In the genomic region with DNA sequence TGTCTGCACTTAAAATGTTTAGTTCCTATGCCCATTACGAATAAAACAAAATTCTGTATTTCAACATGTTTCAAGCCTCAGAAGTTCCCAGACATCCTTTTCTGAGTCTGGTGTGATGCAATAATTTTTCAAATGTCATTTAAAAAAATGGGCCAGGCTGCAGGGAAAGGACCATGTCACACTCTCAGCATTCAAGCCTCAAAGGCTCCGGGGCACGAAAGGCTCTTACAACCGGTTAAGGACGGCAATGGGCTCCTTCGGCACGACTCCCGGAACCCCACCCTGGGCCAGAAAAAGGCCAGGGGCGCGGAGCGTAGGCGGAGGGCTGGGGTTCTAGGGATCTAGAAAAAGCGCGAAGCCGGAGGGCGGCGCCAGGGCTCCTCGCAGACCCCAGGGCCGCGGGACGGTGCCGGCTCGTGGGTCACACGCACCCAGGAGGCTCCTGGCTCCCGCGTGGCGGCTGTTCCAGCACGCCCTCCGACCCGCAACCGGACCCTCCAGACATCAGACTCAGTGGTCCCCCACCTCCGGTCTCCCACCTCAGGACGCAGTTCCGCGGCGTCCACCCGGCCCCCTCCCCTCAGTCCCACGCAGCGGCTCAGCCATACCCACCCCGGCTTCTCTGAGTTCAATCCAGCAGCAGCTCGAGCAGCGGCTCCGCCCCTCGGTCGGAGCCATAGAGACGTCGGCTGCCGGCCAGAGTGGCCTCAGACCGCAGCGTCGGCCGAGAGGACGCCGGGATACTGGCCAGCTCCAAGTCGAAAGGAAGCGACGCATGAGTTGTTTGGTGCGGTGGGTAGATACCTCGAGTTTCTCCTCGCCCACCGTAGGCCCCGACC, we compare ENCODE assay signal across 8 cellular contexts. TPM values are rescaled to one million over a fixed set of nuclear protein-coding genes. Genes with fewer than 3 reads are reported as not detected.
DNase-seq lines count a peak whose midpoint lies in the region; ATAC-seq and TF ChIP-seq lines count a peak whose summit lies in the region.

A gene with protein sequence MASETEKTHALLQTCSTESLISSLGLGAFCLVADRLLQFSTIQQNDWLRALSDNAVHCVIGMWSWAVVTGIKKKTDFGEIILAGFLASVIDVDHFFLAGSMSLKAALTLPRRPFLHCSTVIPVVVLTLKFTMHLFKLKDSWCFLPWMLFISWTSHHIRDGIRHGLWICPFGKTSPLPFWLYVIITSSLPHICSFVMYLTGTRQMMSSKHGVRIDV (minus strand): TSS at position 656 of the 839 bp plus-strand sequence. CDS start 29,896 bp downstream, outside the sequence.

- H3K36me3 ChIP-seq in thoracic aorta = no peaks in the 10 kb centered on the region

- ATAC-seq in SK-N-SH treated with all-trans-retinoic acid at 6 μM for 48 hours = peak; percentile 96
- peak; percentile 100 for ATAC-seq in omental fat pad (ENCODE audit: low FRiP score)
- peak; percentile 96 for ATAC-seq in thoracic aorta (ENCODE audit: insufficient number of reproducible peaks, low FRiP score, low read depth)

- H3K4me3 ChIP-seq in NB4 (ENCODE audit: low read depth, low read length) = peak within 1 kb of the TSS; percentile 67
- peak within 1 kb of the TSS; percentile 92 for H3K4me3 ChIP-seq in thoracic aorta

- H3K27me3 Mint-ChIP-seq in HFFc6 (ENCODE audit: insufficient read depth) = no peaks in the 10 kb centered on the region; the same call in 1 of the 2 replicates
- no peaks in the 10 kb centered on the region for H3K27me3 Mint-ChIP-seq in activated naive CD4-positive, alpha-beta T cell treated with anti-CD3 and anti-CD28 coated beads, Interleukin-2, amount 50 U/mL, for 24 hours

- H3K4me3 Mint-ChIP-seq in HFFc6 = peak within 1 kb of the TSS; percentile 96
- peak within 1 kb of the TSS; percentile 98 for H3K4me3 Mint-ChIP-seq in activated naive CD4-positive, alpha-beta T cell treated with anti-CD3 and anti-CD28 coated beads, Interleukin-2, amount 50 U/mL, for 24 hours

- no peaks in the 10 kb centered on the region for H3K9me3 Mint-ChIP-seq in HFFc6
- H3K9me3 Mint-ChIP-seq in activated naive CD4-positive, alpha-beta T cell treated with anti-CD3 and anti-CD28 coated beads, Interleukin-2, amount 50 U/mL, for 24 hours = no peaks in the 10 kb centered on the region

- no peaks in the 10 kb centered on the region for H3K9me3 ChIP-seq in thoracic aorta

- H3K27me3 ChIP-seq in thoracic aorta (replicated peaks; ENCODE audit: insufficient read depth) = no peaks in the 10 kb centered on the region

- H3K4me1 ChIP-seq in thoracic aorta (ENCODE audit: control insufficient read depth in 1 of 2, low read depth in 2 of 2) = peaks cover 6 to 21% of the 10 kb centered on the region in 2 donors

- peaks cover 6% of the 10 kb centered on the region for H3K36me3 Mint-ChIP-seq in HFFc6 (ENCODE audit: low read depth)
- peaks cover 3% of the 10 kb centered on the region for H3K36me3 Mint-ChIP-seq in activated naive CD4-positive, alpha-beta T cell treated with anti-CD3 and anti-CD28 coated beads, Interleukin-2, amount 50 U/mL, for 24 hours

- H3K4me1 Mint-ChIP-seq in HFFc6 (ENCODE audit: low read depth) = peaks cover 29% of the 10 kb centered on the region
- peaks cover 68% of the 10 kb centered on the region for H3K4me1 Mint-ChIP-seq in activated naive CD4-positive, alpha-beta T cell treated with anti-CD3 and anti-CD28 coated beads, Interleukin-2, amount 50 U/mL, for 24 hours

- DNase-seq in GM04504 (ENCODE audit: low read depth) = peak; percentile 85
- peak; percentile 91 for DNase-seq in HFFc6
- peak; percentile 97 for DNase-seq in NB4 (ENCODE audit: low read depth)
- DNase-seq in globus pallidus (ENCODE audit: low spot score) = peak; percentile 95
- peak; percentile 60 for DNase-seq in omental fat pad (ENCODE audit: low spot score)
- DNase-seq in thoracic aorta (ENCODE audit: low spot score) = peak; percentile 53

- peak within 1 kb of the TSS; percentile 100 for H3K27ac Mint-ChIP-seq in HFFc6
- peak within 1 kb of the TSS; percentile 99 for H3K27ac Mint-ChIP-seq in activated naive CD4-positive, alpha-beta T cell treated with anti-CD3 and anti-CD28 coated beads, Interleukin-2, amount 50 U/mL, for 24 hours

- peak within 1 kb of the TSS; percentile 91 to 99 for H3K27ac ChIP-seq in thoracic aorta

- TF ChIP-seq CTCF in HFFc6 (IDR thresholded peaks at IDR 0.05) (no peak), NB4 (IDR thresholded peaks at IDR 0.05; ENCODE audit: low read depth, low read length) (no peak), omental fat pad (IDR thresholded peaks at IDR 0.05) (no peak), thoracic aorta (IDR thresholded peaks at IDR 0.05) (no peak)

- peak; percentile 95 for TF ChIP-seq POLR2A in NB4 (IDR thresholded peaks at IDR 0.05; ENCODE audit: extremely low read depth, insufficient read length)

TF ChIP-seq in SK-N-SH treated with all-trans-retinoic acid at 6 μM for 48 hours, 23 proteins besides CTCF, POLR2A, EP300 and RAD21:
- TF ChIP-seq TCF4 (CRISPR knock-in tag; IDR thresholded peaks at IDR 0.05; ENCODE audit: borderline replicate concordance) = peak; percentile 7; the same call in 1 of the 2 replicates
- no peak for TF ChIP-seq ZNF8 (CRISPR knock-in tag; IDR thresholded peaks at IDR 0.05)
- TF ChIP-seq, protein P1, sequence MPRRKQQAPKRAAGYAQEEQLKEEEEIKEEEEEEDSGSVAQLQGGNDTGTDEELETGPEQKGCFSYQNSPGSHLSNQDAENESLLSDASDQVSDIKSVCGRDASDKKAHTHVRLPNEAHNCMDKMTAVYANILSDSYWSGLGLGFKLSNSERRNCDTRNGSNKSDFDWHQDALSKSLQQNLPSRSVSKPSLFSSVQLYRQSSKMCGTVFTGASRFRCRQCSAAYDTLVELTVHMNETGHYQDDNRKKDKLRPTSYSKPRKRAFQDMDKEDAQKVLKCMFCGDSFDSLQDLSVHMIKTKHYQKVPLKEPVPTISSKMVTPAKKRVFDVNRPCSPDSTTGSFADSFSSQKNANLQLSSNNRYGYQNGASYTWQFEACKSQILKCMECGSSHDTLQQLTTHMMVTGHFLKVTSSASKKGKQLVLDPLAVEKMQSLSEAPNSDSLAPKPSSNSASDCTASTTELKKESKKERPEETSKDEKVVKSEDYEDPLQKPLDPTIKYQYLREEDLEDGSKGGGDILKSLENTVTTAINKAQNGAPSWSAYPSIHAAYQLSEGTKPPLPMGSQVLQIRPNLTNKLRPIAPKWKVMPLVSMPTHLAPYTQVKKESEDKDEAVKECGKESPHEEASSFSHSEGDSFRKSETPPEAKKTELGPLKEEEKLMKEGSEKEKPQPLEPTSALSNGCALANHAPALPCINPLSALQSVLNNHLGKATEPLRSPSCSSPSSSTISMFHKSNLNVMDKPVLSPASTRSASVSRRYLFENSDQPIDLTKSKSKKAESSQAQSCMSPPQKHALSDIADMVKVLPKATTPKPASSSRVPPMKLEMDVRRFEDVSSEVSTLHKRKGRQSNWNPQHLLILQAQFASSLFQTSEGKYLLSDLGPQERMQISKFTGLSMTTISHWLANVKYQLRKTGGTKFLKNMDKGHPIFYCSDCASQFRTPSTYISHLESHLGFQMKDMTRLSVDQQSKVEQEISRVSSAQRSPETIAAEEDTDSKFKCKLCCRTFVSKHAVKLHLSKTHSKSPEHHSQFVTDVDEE (CRISPR knock-in tag; IDR thresholded peaks at IDR 0.05) = no peak
- 0 out of 2 replicates have a peak, but pooled peaks have one; percentile 2 for TF ChIP-seq ISL1 (CRISPR knock-in tag; IDR thresholded peaks at IDR 0.05)
- 0 out of 2 replicates have a peak, but pooled peaks have one; percentile 48 for TF ChIP-seq GLIS3 (CRISPR knock-in tag; IDR thresholded peaks at IDR 0.05)

RNA-seq across cellular contexts. Expression of the gene that starts here (rescaled TPM):
- total RNA-seq in HFFc6 (2021; fragmentation: NEBNext Ultra II Directional; extraction: Animal tissue kit (Norgen Biotek cat#: 25700)) = 10 to 100 TPM; 15.7 to 20.3 (median 19.0) TPM
- total RNA-seq in omental fat pad (10 to 100 TPM in 2 of 4 donors, 1 to 10 TPM in 2; 9.0 to 11.0 (median 9.9) TPM), thoracic aorta (10 to 100 TPM in 1 of 2 donors, 1 to 10 TPM in 1; 9.5 to 22.5 TPM)

Comparison
In these comparisons a context has a peak if more than half of its experiments do, and no peak if none do; other contexts are left out.
1. Peak in every context shown above with its lines: DNase-seq, ATAC-seq, H3K4me3 ChIP-seq and H3K27ac ChIP-seq.